10 cellular contexts compared by ENCODE assay signal in the genomic region with DNA sequence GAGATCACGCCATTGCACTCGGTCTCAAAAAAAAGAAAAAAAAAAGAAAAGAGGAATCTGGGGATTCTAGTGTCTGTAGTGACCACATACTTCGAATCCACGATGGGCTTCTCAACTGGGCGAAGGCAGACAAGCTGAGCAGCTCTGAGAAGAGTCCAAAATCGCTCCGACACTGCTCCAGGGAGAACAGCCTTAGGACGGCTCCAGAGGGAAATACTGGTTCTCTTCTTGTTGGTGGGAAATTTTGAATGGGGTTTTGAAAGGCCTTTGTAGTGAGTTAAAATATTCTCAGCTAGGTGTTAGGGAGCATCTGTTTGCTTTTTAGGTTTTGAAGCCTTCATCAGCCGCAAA. TPM values are rescaled to one million over a fixed set of nuclear protein-coding genes. Genes with fewer than 3 reads are reported as not detected.
DNase-seq lines count a peak whose midpoint lies in the region; ATAC-seq and TF ChIP-seq lines count a peak whose summit lies in the region.
"Had no signal": no experiment of that assay in that cellular context is flagged by ENCODE, and none has a peak within 500 bp of the region (broad histone marks: within the 10 kb centered on the region; RNA-seq: fewer than 3 reads in every experiment).

No MANE protein-coding gene starts in this region.

- H2BK120ac ChIP-seq in mesenchymal stem cell (ENCODE audit: low read depth, low read length) = no peak overlapping the region

- ATAC-seq in Right ventricle myocardium superior (ENCODE audit: poor library complexity) (no peak), HG02642 (IDR thresholded peaks at IDR 0.05; ENCODE audit: poor library complexity, unreplicated experiment) (no peak), GM19463 (IDR thresholded peaks at IDR 0.05; ENCODE audit: unreplicated experiment) (no peak)
- no peak for ATAC-seq in activated T-helper 17 cell treated with anti-CD3 and anti-CD28 coated beads, Interleukin-2, amount 50 U/mL, for 72 hours (replicated peaks)

- H3K4me3 Mint-ChIP-seq in activated T-helper 17 cell treated with anti-CD3 and anti-CD28 coated beads, Interleukin-2, amount 50 U/mL, for 72 hours = peak overlapping the region; percentile 98

- no peak overlapping the region for H3K4ac ChIP-seq in mesenchymal stem cell (ENCODE audit: low read depth in 1 of 2, low read length in 2 of 2)

- H3K9me3 ChIP-seq in left ventricle myocardium inferior (replicated peaks) (no peaks in the 10 kb centered on the region), mesenchymal stem cell (ENCODE audit: control insufficient read depth, low read length) (no peaks in the 10 kb centered on the region), uterus (no peaks in the 10 kb centered on the region)
- H3K9me3 ChIP-seq: body of pancreas had no signal

- intact Hi-C loops in left ventricle myocardium inferior (cut with micrococcal nuclease) = no loop called here
- intact Hi-C loops in Right ventricle myocardium superior (cut with DNase I) = no loop called here
- intact Hi-C loops in uterus (cut with DNase I; ENCODE audit: low total_unique reads) = no loop called here

- H3K4me1 Mint-ChIP-seq in activated T-helper 17 cell treated with anti-CD3 and anti-CD28 coated beads, Interleukin-2, amount 50 U/mL, for 72 hours = peaks cover 29% of the 10 kb centered on the region

- H3K27ac ChIP-seq in left ventricle myocardium inferior (replicated peaks) = peak overlapping the region; percentile 87
- H3K27ac ChIP-seq in mesenchymal stem cell (ENCODE audit: low read length, poor library complexity, severe bottlenecking) = no peak overlapping the region
- peak overlapping the region; percentile 90 to 98 for H3K27ac ChIP-seq in uterus

- H3K36me3 ChIP-seq in left ventricle myocardium inferior (no peaks in the 10 kb centered on the region), mesenchymal stem cell (ENCODE audit: control insufficient read depth in 1 of 2, insufficient read depth in 2 of 2, low read depth in 1 of 2, low read length in 2 of 2) (no peaks in the 10 kb centered on the region), uterus (no peaks in the 10 kb centered on the region)

- DNase-seq in left ventricle myocardium inferior = no peak
- no peak for DNase-seq in Right ventricle myocardium superior
- peak; percentile 14 for DNase-seq in mesenchymal stem cell
- no peak for DNase-seq in uterus
- DNase-seq in NCI-H1436 treated with DMSO at 0.1 percent for 48 hours (lab: John Stamatoyannopoulos, UW) = no peak

- 88% methylated on average over 9 of the region's 9 CpGs for WGBS in mesenchymal stem cell

- no peak overlapping the region for H3K18ac ChIP-seq in mesenchymal stem cell (ENCODE audit: low read depth in 1 of 2, low read length in 2 of 2)

- H3K27me3 ChIP-seq in left ventricle myocardium inferior (ENCODE audit: low read depth) (no peaks in the 10 kb centered on the region), mesenchymal stem cell (ENCODE audit: control insufficient read depth in 1 of 2, insufficient read depth in 1 of 2, low read length in 2 of 2) (no peaks in the 10 kb centered on the region), uterus (no peaks in the 10 kb centered on the region)
- H3K27me3 ChIP-seq: body of pancreas had no signal

- no peak overlapping the region for H3K23ac ChIP-seq in mesenchymal stem cell (ENCODE audit: low read length in 2 of 2)

- no peak overlapping the region for H4K91ac ChIP-seq in mesenchymal stem cell (ENCODE audit: low read length)

- no peak overlapping the region for H2BK12ac ChIP-seq in mesenchymal stem cell (ENCODE audit: low read length in 2 of 2)

- peaks cover 44% of the 10 kb centered on the region for H3K36me3 Mint-ChIP-seq in activated T-helper 17 cell treated with anti-CD3 and anti-CD28 coated beads, Interleukin-2, amount 50 U/mL, for 72 hours (ENCODE audit: low read depth)

- no peaks in the 10 kb centered on the region for H3K9me3 Mint-ChIP-seq in activated T-helper 17 cell treated with anti-CD3 and anti-CD28 coated beads, Interleukin-2, amount 50 U/mL, for 72 hours

- H3K4me1 ChIP-seq in left ventricle myocardium inferior (peaks cover 31% of the 10 kb centered on the region), mesenchymal stem cell (ENCODE audit: control insufficient read depth, insufficient read depth, low read depth, low read length) (no peaks in the 10 kb centered on the region), uterus (no peaks in the 10 kb centered on the region)

- TF ChIP-seq POLR2A in uterus (IDR thresholded peaks at IDR 0.05) = no peak

- no peak overlapping the region for H3K4me2 ChIP-seq in mesenchymal stem cell (ENCODE audit: low read length, poor library complexity, severe bottlenecking)

- H3K9ac ChIP-seq in mesenchymal stem cell (ENCODE audit: low read length) = peak overlapping the region; percentile 95

- no peak overlapping the region for H2AFZ ChIP-seq in mesenchymal stem cell (ENCODE audit: low read depth, low read length)

- TF ChIP-seq CTCF in left ventricle myocardium inferior (IDR thresholded peaks at IDR 0.05; ENCODE audit: borderline replicate concordance) (no peak), uterus (IDR thresholded peaks at IDR 0.05) (no peak)

- no peak overlapping the region for H2BK15ac ChIP-seq in mesenchymal stem cell (ENCODE audit: low read depth, poor library complexity, severe bottlenecking)

- no peaks in the 10 kb centered on the region for H3K27me3 Mint-ChIP-seq in activated T-helper 17 cell treated with anti-CD3 and anti-CD28 coated beads, Interleukin-2, amount 50 U/mL, for 72 hours

- H3K14ac ChIP-seq in mesenchymal stem cell (ENCODE audit: low read length in 2 of 2) = no peak overlapping the region

- no peak overlapping the region for H2AK5ac ChIP-seq in mesenchymal stem cell (ENCODE audit: low read length, severe bottlenecking)

- H2BK5ac ChIP-seq in mesenchymal stem cell (ENCODE audit: low read depth, low read length, poor library complexity, severe bottlenecking) = no peak overlapping the region

- H3K79me1 ChIP-seq in mesenchymal stem cell (replicated peaks; ENCODE audit: low read length, poor library complexity, severe bottlenecking) = no peaks in the 10 kb centered on the region

- H3K27ac Mint-ChIP-seq in activated T-helper 17 cell treated with anti-CD3 and anti-CD28 coated beads, Interleukin-2, amount 50 U/mL, for 72 hours = peak overlapping the region; percentile 100

- H4K8ac ChIP-seq in mesenchymal stem cell (ENCODE audit: low read length) = no peak overlapping the region

- peak overlapping the region; percentile 69 for H3K4me3 ChIP-seq in left ventricle myocardium inferior
- H3K4me3 ChIP-seq in mesenchymal stem cell (ENCODE audit: insufficient read depth in 1 of 2, low read depth in 1 of 2, low read length in 2 of 2) = peak overlapping the region in 1 of 2 experiments; percentile 91
- peak overlapping the region; percentile 56 to 78 for H3K4me3 ChIP-seq in uterus
- H3K4me3 ChIP-seq: body of pancreas had no signal

RNA-seq across cellular contexts. Expression of gene HJV, which starts 18.3 kb away (rescaled TPM):
- total RNA-seq in left ventricle myocardium inferior (90.3 TPM), Right ventricle myocardium superior (88.1 TPM), uterus (not detected)
- not detected for total RNA-seq in activated T-helper 17 cell treated with anti-CD3 and anti-CD28 coated beads, Interleukin-2, amount 50 U/mL, for 72 hours
- polyA plus RNA-seq in mesenchymal stem cell (2013, experiment 1 of 2) = not detected
- not detected for polyA plus RNA-seq in mesenchymal stem cell (2013, experiment 2 of 2)
- total RNA-seq: body of pancreas; T-helper 1 cell treated with Interleukin-12 subunit alpha and Interleukin-12 subunit beta and Interleukin-4 antibody, amounts not matched to agents 30 ng/mL and 1 ng/mL, for 36 hours had no signal

RNA-seq across cellular contexts. Expression of gene TXNIP, which starts 43.4 kb away (rescaled TPM):
- total RNA-seq in left ventricle myocardium inferior (753 TPM), Right ventricle myocardium superior (980 TPM), uterus (1,000 to 10,000 TPM in 3 of 4 donors, 100 to 1,000 TPM in 1; 731 to 1,940 (median 1,478) TPM)
- 100 to 1,000 TPM in 1 of 2 donors, 10 to 100 TPM in 1; 74.2 to 269 TPM for total RNA-seq in activated T-helper 17 cell treated with anti-CD3 and anti-CD28 coated beads, Interleukin-2, amount 50 U/mL, for 72 hours
- polyA plus RNA-seq in mesenchymal stem cell (2013, experiment 1 of 2) = 161 TPM
- 167 TPM for polyA plus RNA-seq in mesenchymal stem cell (2013, experiment 2 of 2)

Comparison
In these comparisons a context has a peak if more than half of its experiments do, and no peak if none do; other contexts are left out.
1. RNA of gene HJV, which starts 18.3 kb away (total RNA-seq): 90.3 TPM in left ventricle myocardium inferior (single experiment) and 88.1 TPM in Right ventricle myocardium superior (single experiment); not detected in activated T-helper 17 cell treated with anti-CD3 and anti-CD28 coated beads, Interleukin-2, amount 50 U/mL, for 72 hours and not detected in uterus; every median in the first group is over 10 times any median in the second.